In the genomic region with DNA sequence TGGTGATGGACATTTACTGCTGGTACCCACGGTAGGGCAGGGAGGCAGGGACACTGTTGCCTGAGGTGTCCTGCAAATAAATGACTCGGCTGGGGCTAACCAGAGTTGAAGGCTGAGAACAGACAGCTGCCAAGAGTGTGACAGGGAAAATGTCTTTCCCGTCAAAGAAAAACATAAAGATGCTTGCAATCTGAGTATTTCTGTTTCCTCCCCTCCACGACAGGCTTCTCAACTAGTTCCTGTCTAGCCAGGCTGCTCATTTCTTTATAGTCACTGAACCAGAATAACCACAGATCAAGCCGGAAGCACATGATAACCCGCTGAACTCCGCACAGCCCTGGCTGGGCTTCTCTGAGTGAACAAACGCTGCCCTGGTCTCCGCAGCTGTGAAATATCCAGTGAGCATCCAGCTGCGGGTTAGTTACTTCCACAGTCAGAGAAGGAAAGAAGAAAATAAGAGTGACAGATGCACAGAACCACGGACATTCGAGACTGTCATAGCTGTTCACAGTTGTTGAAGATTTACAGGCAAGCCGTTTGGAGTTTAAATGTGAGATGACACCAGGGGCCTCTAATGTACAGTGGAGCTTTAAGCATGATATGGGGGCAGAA, we compare ENCODE assay signal across 8 cellular contexts.
DNase-seq lines count a peak whose midpoint lies in the region; ATAC-seq and TF ChIP-seq lines count a peak whose summit lies in the region.

No MANE protein-coding gene starts in this region.

- no peaks in the 10 kb centered on the region for H3K36me3 ChIP-seq in spleen

- H3K4me3 ChIP-seq in LNCaP clone FGC (ENCODE audit: low read depth, low read length) (no peak overlapping the region), spleen (peak overlapping the region in 1 of 8 donors; percentile 35)

- peaks cover 0 to 18% (median 0%) of the 10 kb centered on the region in 7 donors for H3K27me3 ChIP-seq in spleen (replicated peaks in 1 of 7)

- WGBS in spleen, 5 donors: 1 to 3% (median 1%) methylated on average over 13 of the region's 13 CpGs

- peaks cover 14 to 31% (median 18%) of the 10 kb centered on the region in 6 donors for H3K4me1 ChIP-seq in spleen

- intact Hi-C loops in spleen (cut with DNase I; ENCODE audit: low total_unique reads): no loop called here

- TF ChIP-seq POLR2A in spleen (IDR thresholded peaks at IDR 0.05): no peak
- TF ChIP-seq POLR2A in erythroblast (IDR thresholded peaks at IDR 0.05; ENCODE audit: low read length): no peak

- TF ChIP-seq CTCF in LNCaP clone FGC (IDR thresholded peaks at IDR 0.05; ENCODE audit: control insufficient read depth, extremely low read depth, insufficient read depth): no peak
- TF ChIP-seq CTCF in spleen (IDR thresholded peaks at IDR 0.05 in 8 of 11, conservative IDR thresholded peaks at IDR 0.05 in 3 of 11): no peak

- peak; percentile 45 for DNase-seq in LNCaP clone FGC (ENCODE audit: low read depth)
- peak; percentile 73 for DNase-seq in activated CD8-positive, alpha-beta memory T cell treated with anti-CD3 and anti-CD28 coated beads, Interleukin-2, amount 50 U/mL, for 48 hours
- peak; percentile 90 for DNase-seq in glomerular visceral epithelial cell (ENCODE audit: extremely low spot score)
- DNase-seq in spleen: peak; percentile 85
- no peak for DNase-seq in T-helper 9 cell
- no peak for DNase-seq in erythroblast (lab: John Stamatoyannopoulos, UW)

- ATAC-seq in GM18498 (IDR thresholded peaks at IDR 0.05; ENCODE audit: unreplicated experiment) (peak; percentile 47), GM21737 (IDR thresholded peaks at IDR 0.05; ENCODE audit: unreplicated experiment) (peak; percentile 56)

- peak overlapping the region in 3 of 8 donors; percentile 3 to 39 (median 33) for H3K27ac ChIP-seq in spleen

- H3K9me3 ChIP-seq in spleen: peaks cover 0 to 30% (median 24%) of the 10 kb centered on the region in 8 donors

Comparison
In these comparisons a context has a peak if more than half of its experiments do, and no peak if none do; other contexts are left out.
1. DNase-seq: peak in LNCaP clone FGC (single experiment), activated CD8-positive, alpha-beta memory T cell treated with anti-CD3 and anti-CD28 coated beads, Interleukin-2, amount 50 U/mL, for 48 hours (single experiment), glomerular visceral epithelial cell (single experiment) and spleen (single experiment); none in T-helper 9 cell (single experiment) and erythroblast (0 of 2).